Comparison of ENCODE assay signal across 14 cellular contexts in the genomic region with DNA sequence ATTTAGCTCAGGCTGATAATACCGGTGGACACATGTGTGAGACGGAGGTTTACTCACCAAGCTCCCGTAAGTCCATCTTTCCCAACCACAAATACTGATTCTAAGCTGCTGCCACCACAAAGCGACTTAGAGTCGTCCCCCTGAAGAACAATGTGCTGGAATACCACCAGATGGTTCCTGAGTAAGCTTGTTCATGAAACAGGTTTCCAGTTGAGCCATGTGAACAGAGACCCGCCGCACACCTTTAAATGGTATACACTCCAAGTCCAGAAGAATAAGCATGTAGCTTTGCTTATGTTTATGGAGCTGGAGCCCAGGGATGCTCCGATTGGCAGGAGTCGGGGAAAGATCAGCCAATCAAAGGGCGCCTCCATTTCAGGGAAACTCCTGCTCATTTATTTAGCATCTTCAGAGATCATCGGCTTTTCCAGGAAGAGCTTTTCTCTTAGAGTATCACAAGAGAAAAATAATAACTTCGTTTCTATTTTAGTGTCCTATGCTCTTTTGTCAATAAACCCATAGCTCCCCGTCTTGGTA.
DNase-seq lines count a peak whose midpoint lies in the region; ATAC-seq lines count a peak whose summit lies in the region.
"Had no signal": no experiment of that assay in that cellular context is flagged by ENCODE, and none has a peak within 500 bp of the region (broad histone marks: within the 10 kb centered on the region; RNA-seq: fewer than 3 reads in every experiment).

No MANE protein-coding gene starts in this region.

- H3K9me3 ChIP-seq in Karpas-422 (ENCODE audit: low read length), result no peaks in the 10 kb centered on the region

- ATAC-seq in GM19324 (IDR thresholded peaks at IDR 0.05; ENCODE audit: low FRiP score, unreplicated experiment), result no peak
- ATAC-seq: natural killer cell had no signal

- H3K79me2 ChIP-seq in Karpas-422 (ENCODE audit: low read length), result no peaks in the 10 kb centered on the region

- H3K9me2 ChIP-seq in Karpas-422 (replicated peaks; ENCODE audit: insufficient read depth, low read length), result no peaks in the 10 kb centered on the region

- peak overlapping the region; percentile 57; the same call in 1 of the 2 replicates for H3K4me3 ChIP-seq in Karpas-422 (ENCODE audit: low read length)

- peak overlapping the region; percentile 72 for H3K4me2 ChIP-seq in Karpas-422 (ENCODE audit: low read depth, low read length, poor library complexity, severe bottlenecking)
- H3K4me2 ChIP-seq: KMS-11 had no signal

- H3K27ac ChIP-seq in Karpas-422 (ENCODE audit: low read length), result no peak overlapping the region
- no peak overlapping the region for H3K27ac ChIP-seq in caudate nucleus (ENCODE audit: low read depth, low read length)
- H3K27ac ChIP-seq: KMS-11 had no signal

- H3K27me3 ChIP-seq in Karpas-422 (ENCODE audit: low read length), result no peaks in the 10 kb centered on the region

- H3K4me1 ChIP-seq in Karpas-422 (ENCODE audit: low read length), result peaks cover 42% of the 10 kb centered on the region

- no peak overlapping the region for H3K9ac ChIP-seq in Karpas-422 (ENCODE audit: low read length)
- H3K9ac ChIP-seq: KMS-11 had no signal

- H2AFZ ChIP-seq in Karpas-422 (ENCODE audit: low read length), result no peak overlapping the region

- H4K20me1 ChIP-seq in Karpas-422 (ENCODE audit: insufficient read depth, low read depth, low read length), result peaks cover 64% of the 10 kb centered on the region

- no peaks in the 10 kb centered on the region for H3K36me3 ChIP-seq in Karpas-422 (ENCODE audit: insufficient read depth, low read length)

- DNase-seq in Karpas-422, result no peak
- DNase-seq in NCI-H446 (lab: John Stamatoyannopoulos, UW), result peak; percentile 39 to 78
- peak in 47 of 61 donors; percentile 15 to 91 (median 58) for DNase-seq in caudate nucleus (lab: John Stamatoyannopoulos, UW)
- DNase-seq in occipital lobe (lab: John Stamatoyannopoulos, UW), result peak; percentile 60
- no peak for DNase-seq in EL
- DNase-seq in NCI-H1048 (lab: John Stamatoyannopoulos, UW), result no peak
- no peak for DNase-seq in cortex of kidney (lab: John Stamatoyannopoulos, UW)
- DNase-seq: activated naive CD4-positive, alpha-beta T cell treated with anti-CD3 and anti-CD28 coated beads, Interleukin-2, amount 50 U/mL, for 16 hours; dermis blood vessel endothelial cell; foreskin melanocyte; left cardiac atrium; natural killer cell had no signal

Comparison
In these comparisons a context has a peak if more than half of its experiments do, and no peak if none do; other contexts are left out.
1. DNase-seq: peak in NCI-H446 (2 of 2), caudate nucleus (47 of 61) and occipital lobe (single experiment); none in Karpas-422 (single experiment), EL (single experiment), NCI-H1048 (single experiment) and cortex of kidney (single experiment).